Comparison of ENCODE assay signal across 35 cellular contexts in genomic region chr1:96923753-96924152, GRCh38.
"Had no signal": no experiment of that assay in that cellular context is flagged by ENCODE, and none has a peak within 500 bp of the region (broad histone marks: within the 10 kb centered on the region; RNA-seq: fewer than 3 reads in every experiment).

No MANE protein-coding gene starts in this region.

- H3K36me3 ChIP-seq: MG63 had no signal

- H3K9ac ChIP-seq: KMS-11 had no signal

- DNase-seq: Karpas-422, Kasumi-1, KG1, MG63, MM.1S, MV-4-11, NCI-H1048, NCI-H1092, NCI-H1092 treated with DMSO at 0.1 percent for 48 hours, NCI-H1105, NCI-H1105 treated with DMSO at 0.1 percent for 48 hours, NCI-H1417, NCI-H1417 treated with DMSO at 0.1 percent for 48 hours, NCI-H1436, NCI-H1436 treated with DMSO at 0.1 percent for 48 hours, NCI-H146, NCI-H1694, NCI-H1694 treated with DMSO at 0.1 percent for 48 hours, NCI-H187, NCI-H187 treated with DMSO at 0.1 percent for 48 hours, NCI-H1930, NCI-H2029, NCI-H2029 treated with DMSO at 0.1 percent for 48 hours, NCI-H2081, NCI-H2081 treated with DMSO at 0.1 percent for 48 hours, NCI-H2107, NCI-H2171, NCI-H2171 treated with DMSO at 0.1 percent for 48 hours, NCI-H2227 treated with DMSO at 0.1 percent for 48 hours, NCI-H226, NCI-H345, NCI-H446, NCI-H446 treated with DMSO at 0.1 percent for 48 hours, NCI-H510A had no signal

- H3K27me3 ChIP-seq: MG63 had no signal

- H3K4me2 ChIP-seq: KMS-11 had no signal

- H3K27ac ChIP-seq: KMS-11 had no signal

- H3K4me3 ChIP-seq: MG63 had no signal
